8 cellular contexts compared by ENCODE assay signal in genomic region chr21:46147429-46147828, GRCh38.
DNase-seq lines count a peak whose midpoint lies in the region; FAIRE-seq and TF ChIP-seq lines count a peak whose summit lies in the region.
"Not testable (repeated sequence)": the region's sequence is repeated elsewhere in the genome, so short reads cannot be mapped to it uniquely, and the experiment has no call there.

No MANE protein-coding gene starts in this region.

- TF ChIP-seq CTCF in GM12872 (IDR thresholded peaks at IDR 0.05; ENCODE audit: insufficient read depth, low read depth, low read length) = peak; percentile 73
- TF ChIP-seq CTCF in cardiac fibroblast (IDR thresholded peaks at IDR 0.05; ENCODE audit: low read depth, low read length) = peak; percentile 78

- not testable (repeated sequence) for H3K4me3 ChIP-seq in cardiac fibroblast (replicated peaks in 1 of 2; ENCODE audit: low read depth in 2 of 2, low read length in 2 of 2)

- DNase-seq in 8988T (peak; percentile 89), NAMALWA (ENCODE audit: low spot score) (peak; percentile 71), RCC 7860 (ENCODE audit: low spot score) (peak; percentile 34), cardiac fibroblast (ENCODE audit: low read depth in 2 of 2) (peak; percentile 55 to 56), iPS-NIHi7 (ENCODE audit: extremely low spot score) (peak; percentile 83)
- peak; percentile 61 to 64 for DNase-seq in activated CD4-positive, alpha-beta T cell treated with anti-CD3 and anti-CD28 coated beads, Interleukin-2, amount 50 U/mL, for 48 hours
- peak; percentile 37 for DNase-seq in stimulated activated CD4-positive, alpha-beta T cell treated with anti-CD3 and anti-CD28 coated beads, Interleukin-12 subunit alpha, Interleukin-12 subunit beta, amount 100 ng/mL, for 4 hours

- FAIRE-seq in RCC 7860 (lab: Jason Lieb, UNC) = not testable (repeated sequence)

Comparison
In these comparisons a context has a peak if more than half of its experiments do, and no peak if none do; other contexts are left out.
1. DNase-seq: peak in every context shown above with its lines; median percentile 89 in 8988T; 83 in iPS-NIHi7; 71 in NAMALWA; 62 in activated CD4-positive, alpha-beta T cell treated with anti-CD3 and anti-CD28 coated beads, Interleukin-2, amount 50 U/mL, for 48 hours; 56 in cardiac fibroblast; 37 in stimulated activated CD4-positive, alpha-beta T cell treated with anti-CD3 and anti-CD28 coated beads, Interleukin-12 subunit alpha, Interleukin-12 subunit beta, amount 100 ng/mL, for 4 hours; 34 in RCC 7860.